Comparison of ENCODE assay signal across 1 cellular context in the genomic region with DNA sequence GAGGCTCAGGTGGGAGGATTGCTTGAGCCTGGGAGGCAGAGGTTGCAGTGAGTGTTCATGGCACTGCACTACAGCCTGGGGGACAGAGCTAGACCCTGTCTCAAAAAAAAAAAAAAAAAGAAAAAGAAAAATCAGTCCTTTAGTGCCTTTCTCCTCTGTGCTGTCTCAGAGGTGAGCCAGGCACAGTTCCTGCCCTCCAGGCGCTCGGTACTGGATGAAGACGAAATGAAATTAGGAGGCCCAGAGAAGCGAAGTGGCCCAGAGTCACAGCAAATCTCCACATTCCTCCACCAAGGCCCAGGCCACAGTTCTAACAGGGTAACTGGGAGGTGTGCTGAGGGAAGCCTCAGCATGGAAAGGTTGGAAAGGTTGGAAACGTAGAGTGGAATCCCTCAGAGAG.
TF ChIP-seq lines count a peak whose summit lies in the region.

No MANE protein-coding gene starts in this region.

TF ChIP-seq in HCT116, 20 proteins besides CTCF, POLR2A, EP300 and RAD21:
- no peak for TF ChIP-seq ELF1 (IDR thresholded peaks at IDR 0.05; ENCODE audit: borderline replicate concordance, low read depth)
- TF ChIP-seq FOSL1 (IDR thresholded peaks at IDR 0.05; ENCODE audit: low read depth) = no peak
- TF ChIP-seq SRF (IDR thresholded peaks at IDR 0.05; ENCODE audit: low read depth) = no peak
- TF ChIP-seq, protein P1, sequence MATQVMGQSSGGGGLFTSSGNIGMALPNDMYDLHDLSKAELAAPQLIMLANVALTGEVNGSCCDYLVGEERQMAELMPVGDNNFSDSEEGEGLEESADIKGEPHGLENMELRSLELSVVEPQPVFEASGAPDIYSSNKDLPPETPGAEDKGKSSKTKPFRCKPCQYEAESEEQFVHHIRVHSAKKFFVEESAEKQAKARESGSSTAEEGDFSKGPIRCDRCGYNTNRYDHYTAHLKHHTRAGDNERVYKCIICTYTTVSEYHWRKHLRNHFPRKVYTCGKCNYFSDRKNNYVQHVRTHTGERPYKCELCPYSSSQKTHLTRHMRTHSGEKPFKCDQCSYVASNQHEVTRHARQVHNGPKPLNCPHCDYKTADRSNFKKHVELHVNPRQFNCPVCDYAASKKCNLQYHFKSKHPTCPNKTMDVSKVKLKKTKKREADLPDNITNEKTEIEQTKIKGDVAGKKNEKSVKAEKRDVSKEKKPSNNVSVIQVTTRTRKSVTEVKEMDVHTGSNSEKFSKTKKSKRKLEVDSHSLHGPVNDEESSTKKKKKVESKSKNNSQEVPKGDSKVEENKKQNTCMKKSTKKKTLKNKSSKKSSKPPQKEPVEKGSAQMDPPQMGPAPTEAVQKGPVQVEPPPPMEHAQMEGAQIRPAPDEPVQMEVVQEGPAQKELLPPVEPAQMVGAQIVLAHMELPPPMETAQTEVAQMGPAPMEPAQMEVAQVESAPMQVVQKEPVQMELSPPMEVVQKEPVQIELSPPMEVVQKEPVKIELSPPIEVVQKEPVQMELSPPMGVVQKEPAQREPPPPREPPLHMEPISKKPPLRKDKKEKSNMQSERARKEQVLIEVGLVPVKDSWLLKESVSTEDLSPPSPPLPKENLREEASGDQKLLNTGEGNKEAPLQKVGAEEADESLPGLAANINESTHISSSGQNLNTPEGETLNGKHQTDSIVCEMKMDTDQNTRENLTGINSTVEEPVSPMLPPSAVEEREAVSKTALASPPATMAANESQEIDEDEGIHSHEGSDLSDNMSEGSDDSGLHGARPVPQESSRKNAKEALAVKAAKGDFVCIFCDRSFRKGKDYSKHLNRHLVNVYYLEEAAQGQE (IDR thresholded peaks at IDR 0.05; ENCODE audit: low read depth) = no peak
- TF ChIP-seq, protein P2, sequence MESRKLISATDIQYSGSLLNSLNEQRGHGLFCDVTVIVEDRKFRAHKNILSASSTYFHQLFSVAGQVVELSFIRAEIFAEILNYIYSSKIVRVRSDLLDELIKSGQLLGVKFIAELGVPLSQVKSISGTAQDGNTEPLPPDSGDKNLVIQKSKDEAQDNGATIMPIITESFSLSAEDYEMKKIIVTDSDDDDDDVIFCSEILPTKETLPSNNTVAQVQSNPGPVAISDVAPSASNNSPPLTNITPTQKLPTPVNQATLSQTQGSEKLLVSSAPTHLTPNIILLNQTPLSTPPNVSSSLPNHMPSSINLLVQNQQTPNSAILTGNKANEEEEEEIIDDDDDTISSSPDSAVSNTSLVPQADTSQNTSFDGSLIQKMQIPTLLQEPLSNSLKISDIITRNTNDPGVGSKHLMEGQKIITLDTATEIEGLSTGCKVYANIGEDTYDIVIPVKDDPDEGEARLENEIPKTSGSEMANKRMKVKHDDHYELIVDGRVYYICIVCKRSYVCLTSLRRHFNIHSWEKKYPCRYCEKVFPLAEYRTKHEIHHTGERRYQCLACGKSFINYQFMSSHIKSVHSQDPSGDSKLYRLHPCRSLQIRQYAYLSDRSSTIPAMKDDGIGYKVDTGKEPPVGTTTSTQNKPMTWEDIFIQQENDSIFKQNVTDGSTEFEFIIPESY (IDR thresholded peaks at IDR 0.05; ENCODE audit: extremely low read depth, insufficient replicate concordance, low read length) = no peak
- TF ChIP-seq ZNF274 (IDR thresholded peaks at IDR 0.05; ENCODE audit: low read depth, low read length) = no peak
- TF ChIP-seq POLR2AphosphoS5 (IDR thresholded peaks at IDR 0.05; ENCODE audit: low read depth, low read length) = no peak
- no peak for TF ChIP-seq YY1 (IDR thresholded peaks at IDR 0.05; ENCODE audit: extremely low read depth, insufficient replicate concordance, low read depth, low read length)
- no peak for TF ChIP-seq SP1 (IDR thresholded peaks at IDR 0.05; ENCODE audit: low read depth)
- no peak for TF ChIP-seq EGR1 (IDR thresholded peaks at IDR 0.05; ENCODE audit: low read depth)
- no peak for TF ChIP-seq EZH2phosphoT487 (IDR thresholded peaks at IDR 0.05; ENCODE audit: borderline replicate concordance)
- TF ChIP-seq CBX3 (IDR thresholded peaks at IDR 0.05; ENCODE audit: low read depth) = no peak
- TF ChIP-seq, protein P3, sequence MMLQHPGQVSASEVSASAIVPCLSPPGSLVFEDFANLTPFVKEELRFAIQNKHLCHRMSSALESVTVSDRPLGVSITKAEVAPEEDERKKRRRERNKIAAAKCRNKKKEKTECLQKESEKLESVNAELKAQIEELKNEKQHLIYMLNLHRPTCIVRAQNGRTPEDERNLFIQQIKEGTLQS (IDR thresholded peaks at IDR 0.05) = no peak
- TF ChIP-seq CEBPB (IDR thresholded peaks at IDR 0.05; ENCODE audit: low read depth) = no peak
- TF ChIP-seq JUND (IDR thresholded peaks at IDR 0.05) = no peak
- TF ChIP-seq, protein P4, sequence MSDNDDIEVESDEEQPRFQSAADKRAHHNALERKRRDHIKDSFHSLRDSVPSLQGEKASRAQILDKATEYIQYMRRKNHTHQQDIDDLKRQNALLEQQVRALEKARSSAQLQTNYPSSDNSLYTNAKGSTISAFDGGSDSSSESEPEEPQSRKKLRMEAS (IDR thresholded peaks at IDR 0.05) = no peak
- no peak for TF ChIP-seq ZFX (IDR thresholded peaks at IDR 0.05)
- no peak for TF ChIP-seq SIN3A (IDR thresholded peaks at IDR 0.05; ENCODE audit: low read depth)
- TF ChIP-seq TCF7L2 (IDR thresholded peaks at IDR 0.05; ENCODE audit: borderline replicate concordance, extremely low read depth, insufficient read depth, insufficient read length) = no peak
